Comparison of ENCODE assay signal across 28 cellular contexts in the genomic region with DNA sequence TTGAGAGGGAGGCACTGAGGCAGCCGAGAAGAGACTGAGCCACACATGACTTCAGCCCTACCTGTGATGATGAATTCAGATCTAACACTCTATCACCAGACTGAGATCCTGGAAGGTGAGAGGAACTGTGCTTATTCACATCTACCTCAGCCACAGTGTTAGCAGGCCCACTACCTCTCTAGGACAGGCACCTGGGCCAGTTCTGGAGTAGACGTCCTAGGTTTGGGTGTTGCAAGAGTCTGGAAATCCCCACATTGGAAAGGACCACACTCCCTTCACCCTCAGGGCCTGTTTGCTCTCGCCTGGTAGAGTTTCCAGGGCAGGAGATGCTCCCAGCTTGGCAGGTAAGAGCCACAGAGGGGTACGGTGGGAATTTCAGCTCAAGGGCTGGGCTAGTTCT.
"Had no signal": no experiment of that assay in that cellular context is flagged by ENCODE, and none has a peak within 500 bp of the region (broad histone marks: within the 10 kb centered on the region; RNA-seq: fewer than 3 reads in every experiment).

No MANE protein-coding gene starts in this region.

- DNase-seq: nephron progenitor cell; nucleus accumbens; pancreas; posterior cingulate gyrus; psoas muscle; right cardiac atrium; right lobe of liver; sigmoid colon; small intestine; stimulated activated CD4-positive, alpha-beta T cell treated with anti-CD3 and anti-CD28 coated beads, Interleukin-15, amount 100 ng/mL, for 24 hours; stimulated activated CD4-positive, alpha-beta T cell treated with anti-CD3 and anti-CD28 coated beads, Interleukin-2, amount 100 ng/mL, for 24 hours; stimulated activated CD4-positive, alpha-beta T cell treated with anti-CD3 and anti-CD28 coated beads, Interleukin-2, amount 100 ng/mL, for 48 hours; stimulated activated CD4-positive, alpha-beta T cell treated with anti-CD3 and anti-CD28 coated beads, Interleukin-4, amount 100 ng/mL, for 24 hours; stimulated activated naive B cell treated with anti-CD40 and anti-IgM and Interleukin-4, amounts not matched to agents 10 μg/mL and 1 μg/mL and 100 μg/mL, for 72 hours; stimulated activated naive CD4-positive, alpha-beta T cell treated with Interleukin-2 at 50 U/mL for 16 hours; stomach; thyroid gland; upper lobe of left lung had no signal

- H3K36me3 Mint-ChIP-seq: stimulated activated effector memory CD8-positive, alpha-beta T cell treated with anti-CD3 and anti-CD28 coated beads, Interleukin-12 subunit alpha, Interleukin-12 subunit beta, amount 100 ng/mL, for 72 hours had no signal

- H3K4me1 ChIP-seq: pancreas, psoas muscle, right lobe of liver, sigmoid colon, stomach, thyroid gland, upper lobe of left lung, vagina had no signal

- H3K4me3 Mint-ChIP-seq: natural killer cell treated with Interleukin-12 subunit alpha and Interleukin-12 subunit beta and Interleukin-15 and Interleukin-18, amount 100 ng/mL, for 72 hours; nephron progenitor cell; neural crest cell; stimulated activated effector memory CD8-positive, alpha-beta T cell treated with anti-CD3 and anti-CD28 coated beads, Interleukin-12 subunit alpha, Interleukin-12 subunit beta, amount 100 ng/mL, for 72 hours; stimulated activated naive B cell treated with anti-CD40 and anti-IgM and Interleukin-4, amounts not matched to agents 10 μg/mL and 1 μg/mL and 100 μg/mL, for 72 hours; stimulated activated naive CD8-positive, alpha-beta T cell treated with anti-CD3 and anti-CD28 coated beads, Interleukin-15, Interleukin-2, amounts not matched to agents 100 ng/mL and 50 ng/mL, for 24 hours had no signal

- H3K4me1 Mint-ChIP-seq: nephron progenitor cell; neural crest cell; stimulated activated effector memory CD8-positive, alpha-beta T cell treated with anti-CD3 and anti-CD28 coated beads, Interleukin-12 subunit alpha, Interleukin-12 subunit beta, amount 100 ng/mL, for 72 hours; stimulated activated naive B cell treated with anti-CD40 and anti-IgM and Interleukin-4, amounts not matched to agents 10 μg/mL and 1 μg/mL and 100 μg/mL, for 72 hours had no signal

- H3K9me3 ChIP-seq: neutrophil, pancreas, right lobe of liver, sigmoid colon, thoracic aorta, thyroid gland, vagina had no signal

- H3K36me3 ChIP-seq: neutrophil, pancreas, right lobe of liver, sigmoid colon, stomach, thoracic aorta, thyroid gland, tibial nerve, upper lobe of left lung, vagina had no signal

- ATAC-seq: psoas muscle; right cardiac atrium; stimulated activated naive B cell treated with anti-CD40 and anti-IgM and Interleukin-4, amounts not matched to agents 10 μg/mL and 1 μg/mL and 100 μg/mL, for 72 hours had no signal

- H3K27ac ChIP-seq: neutrophil, pancreas, psoas muscle, right lobe of liver, sigmoid colon, stomach, thoracic aorta, thyroid gland, tibial nerve, upper lobe of left lung, vagina had no signal

- FAIRE-seq: pancreas, small intestine, urothelium cell line had no signal

- H3K27me3 ChIP-seq: pancreas, right lobe of liver, sigmoid colon, thyroid gland, tibial nerve, upper lobe of left lung, vagina had no signal

- H3K27ac Mint-ChIP-seq: natural killer cell treated with Interleukin-12 subunit alpha and Interleukin-12 subunit beta and Interleukin-15 and Interleukin-18, amount 100 ng/mL, for 72 hours; nephron progenitor cell; progenitor cell of endocrine pancreas; stimulated activated effector memory CD8-positive, alpha-beta T cell treated with anti-CD3 and anti-CD28 coated beads, Interleukin-12 subunit alpha, Interleukin-12 subunit beta, amount 100 ng/mL, for 72 hours; stimulated activated naive B cell treated with anti-CD40 and anti-IgM and Interleukin-4, amounts not matched to agents 10 μg/mL and 1 μg/mL and 100 μg/mL, for 72 hours; stimulated activated naive CD8-positive, alpha-beta T cell treated with anti-CD3 and anti-CD28 coated beads, Interleukin-15, Interleukin-2, amounts not matched to agents 100 ng/mL and 50 ng/mL, for 24 hours had no signal

- H3K4me3 ChIP-seq: pancreas, psoas muscle, right lobe of liver, sigmoid colon, stomach, thoracic aorta, thyroid gland, tibial nerve, upper lobe of left lung, vagina had no signal
